ENCODE assay signal across 13 cellular contexts in the genomic region with DNA sequence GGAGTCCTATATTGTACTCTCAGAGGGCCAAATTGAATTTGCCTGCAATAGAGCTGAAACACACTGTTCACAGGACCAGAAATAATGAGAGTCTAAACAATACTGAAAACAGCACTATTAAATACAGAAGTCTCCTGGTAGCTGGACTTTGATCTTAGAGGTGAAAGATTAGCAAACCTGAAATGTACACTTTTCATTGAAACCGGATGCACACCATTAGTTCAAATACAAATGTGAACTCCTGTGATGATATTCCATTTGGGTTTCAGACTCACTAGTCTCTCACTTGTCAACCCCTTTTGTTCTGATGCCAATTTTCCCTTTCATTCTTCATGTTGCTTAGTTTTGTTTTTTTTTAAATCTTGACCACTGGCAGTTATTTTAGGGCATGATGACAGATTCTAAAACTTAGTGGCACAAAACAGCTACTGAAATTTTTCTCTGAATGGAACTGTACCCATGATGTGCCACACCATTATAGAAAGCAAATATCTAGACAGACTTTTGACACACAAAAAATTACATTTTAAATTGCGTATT. TPM values are rescaled to one million over a fixed set of nuclear protein-coding genes. Genes with fewer than 3 reads are reported as not detected.
A peak's percentile ranks its signal among the peaks of the same experiment; 100 is the strongest.
DNase-seq lines count a peak whose midpoint lies in the region; ATAC-seq and TF ChIP-seq lines count a peak whose summit lies in the region.
"Had no signal": no experiment of that assay in that cellular context is flagged by ENCODE, and none has a peak within 500 bp of the region (broad histone marks: within the 10 kb centered on the region; RNA-seq: fewer than 3 reads in every experiment).

No MANE protein-coding gene starts in this region.

- H3K27ac ChIP-seq in trophoblast cell (ENCODE audit: low read depth, low read length) = no peak overlapping the region
- H3K27ac ChIP-seq in WERI-Rb-1 = no peak overlapping the region
- no peak overlapping the region for H3K27ac ChIP-seq in Karpas-422 (ENCODE audit: low read length)
- H3K27ac ChIP-seq: Peyer's patch, prostate gland, suprapubic skin had no signal

- H4K91ac ChIP-seq in trophoblast cell (ENCODE audit: low read depth, low read length) = no peak overlapping the region

- H2AK5ac ChIP-seq in trophoblast cell (ENCODE audit: low read length) = no peak overlapping the region

- no peak overlapping the region for H2BK5ac ChIP-seq in trophoblast cell (ENCODE audit: low read depth, low read length, poor library complexity)

- H3K9ac ChIP-seq in endocrine pancreas (ENCODE audit: control insufficient read depth, insufficient read depth, low read length) (no peak overlapping the region), trophoblast cell (ENCODE audit: low read length) (no peak overlapping the region), Karpas-422 (ENCODE audit: low read length) (no peak overlapping the region)

- no peak overlapping the region for H4K12ac ChIP-seq in trophoblast cell (ENCODE audit: low read depth, low read length)

- no peak overlapping the region for H3K4ac ChIP-seq in trophoblast cell (ENCODE audit: low read depth, low read length)

- ATAC-seq in GM18858 (IDR thresholded peaks at IDR 0.05; ENCODE audit: unreplicated experiment) (peak; percentile 83), GM21390 (IDR thresholded peaks at IDR 0.05; ENCODE audit: unreplicated experiment) (peak; percentile 87), HG03060 (IDR thresholded peaks at IDR 0.05; ENCODE audit: low read depth, unreplicated experiment) (peak; percentile 88)

- H3K9me2 ChIP-seq in Karpas-422 (replicated peaks; ENCODE audit: insufficient read depth, low read length) = no peaks in the 10 kb centered on the region

- no peak overlapping the region for H2BK12ac ChIP-seq in trophoblast cell (ENCODE audit: low read length)

- DNase-seq in trophoblast cell (no peak), WERI-Rb-1 (no peak), amygdala (lab: John Stamatoyannopoulos, UW) (no peak), Karpas-422 (no peak)
- DNase-seq: NCI-H2081 treated with DMSO at 0.1 percent for 48 hours; Peyer's patch; stimulated activated CD4-positive, alpha-beta T cell treated with anti-CD3 and anti-CD28 coated beads, Interleukin-2, amount 100 ng/mL, for 48 hours had no signal

- TF ChIP-seq CTCF in WERI-Rb-1 (IDR thresholded peaks at IDR 0.05; ENCODE audit: low read depth, low read length) = no peak

- H3K4me2 ChIP-seq in trophoblast cell (ENCODE audit: low read length) = no peak overlapping the region
- no peak overlapping the region for H3K4me2 ChIP-seq in Karpas-422 (ENCODE audit: low read depth, low read length, poor library complexity, severe bottlenecking)

- H4K20me1 ChIP-seq in Karpas-422 (ENCODE audit: insufficient read depth, low read depth, low read length) = no peaks in the 10 kb centered on the region

- H3K14ac ChIP-seq in trophoblast cell (ENCODE audit: low read length) = no peak overlapping the region

- no peak overlapping the region for H3K23ac ChIP-seq in trophoblast cell (ENCODE audit: low read length)

- no peaks in the 10 kb centered on the region for H3K36me3 ChIP-seq in endocrine pancreas (ENCODE audit: control insufficient read depth, insufficient read depth, low read length)
- no peaks in the 10 kb centered on the region for H3K36me3 ChIP-seq in trophoblast cell (ENCODE audit: control insufficient read depth in 1 of 2, insufficient read depth in 2 of 2, low read length in 2 of 2)
- no peaks in the 10 kb centered on the region for H3K36me3 ChIP-seq in WERI-Rb-1
- H3K36me3 ChIP-seq in Karpas-422 (ENCODE audit: insufficient read depth, low read length) = no peaks in the 10 kb centered on the region
- H3K36me3 ChIP-seq: Peyer's patch, prostate gland, suprapubic skin had no signal

- no peak overlapping the region for H3K18ac ChIP-seq in trophoblast cell (ENCODE audit: low read length)

- no CpG with 5 or more reads among the region's 2 CpGs for WGBS in trophoblast cell (ENCODE audit: extremely low coverage, insufficient coverage, insufficient read length)

- no peaks in the 10 kb centered on the region for H3K9me3 ChIP-seq in endocrine pancreas (ENCODE audit: control insufficient read depth, low read length)
- H3K9me3 ChIP-seq in trophoblast cell (ENCODE audit: insufficient read depth, low read depth, low read length) = peaks cover 2% of the 10 kb centered on the region
- no peaks in the 10 kb centered on the region for H3K9me3 ChIP-seq in WERI-Rb-1 (ENCODE audit: severe bottlenecking)
- H3K9me3 ChIP-seq in Karpas-422 (ENCODE audit: low read length) = no peaks in the 10 kb centered on the region
- H3K9me3 ChIP-seq: Peyer's patch, prostate gland, suprapubic skin had no signal

- no peak overlapping the region for H2AFZ ChIP-seq in trophoblast cell (ENCODE audit: insufficient read depth, low read length, poor library complexity)
- no peak overlapping the region for H2AFZ ChIP-seq in Karpas-422 (ENCODE audit: low read length)

- H3K27me3 ChIP-seq in endocrine pancreas (ENCODE audit: control insufficient read depth, insufficient read depth, low read length) (no peaks in the 10 kb centered on the region), trophoblast cell (ENCODE audit: insufficient read depth, low read length) (no peaks in the 10 kb centered on the region), WERI-Rb-1 (ENCODE audit: insufficient read depth, low read depth, severe bottlenecking) (no peaks in the 10 kb centered on the region), Karpas-422 (ENCODE audit: low read length) (no peaks in the 10 kb centered on the region)
- H3K27me3 ChIP-seq: Peyer's patch, suprapubic skin had no signal

- H3K79me2 ChIP-seq in trophoblast cell (ENCODE audit: control insufficient read depth, insufficient read depth, low read length, poor library complexity) (no peaks in the 10 kb centered on the region), Karpas-422 (ENCODE audit: low read length) (no peaks in the 10 kb centered on the region)

- H3K79me1 ChIP-seq in trophoblast cell (ENCODE audit: low read length) = no peaks in the 10 kb centered on the region

- H3K4me1 ChIP-seq in endocrine pancreas (ENCODE audit: control insufficient read depth, insufficient read depth, low read length) (peaks cover 19% of the 10 kb centered on the region), trophoblast cell (ENCODE audit: control insufficient read depth in 1 of 2, insufficient read depth in 2 of 2, low read length in 2 of 2) (no peaks in the 10 kb centered on the region), Karpas-422 (ENCODE audit: low read length) (no peaks in the 10 kb centered on the region)
- H3K4me1 ChIP-seq: prostate gland, suprapubic skin had no signal

- H3K4me3 ChIP-seq in endocrine pancreas (ENCODE audit: control insufficient read depth, insufficient read depth, low read length) (peak overlapping the region; percentile 20), trophoblast cell (ENCODE audit: low read depth, low read length) (no peak overlapping the region), WERI-Rb-1 (ENCODE audit: low read depth, low read length) (no peak overlapping the region), Karpas-422 (ENCODE audit: low read length) (no peak overlapping the region)
- H3K4me3 ChIP-seq: Peyer's patch, prostate gland, suprapubic skin had no signal

- H2BK120ac ChIP-seq in trophoblast cell (ENCODE audit: insufficient read depth, low read length, poor library complexity) = no peak overlapping the region

- H4K8ac ChIP-seq in trophoblast cell (ENCODE audit: low read depth, low read length) = no peak overlapping the region

RNA-seq across cellular contexts. Expression of a gene that starts 5.9 kb away (rescaled TPM):
- polyA plus RNA-seq in trophoblast cell (2013) = 0.57 and 0.70 TPM in 2 replicates
- 0.26 and 1.2 TPM in 2 replicates for total RNA-seq in Karpas-422 (2014; rRNA removed; shearing (Covaris generic); ENCODE audit: low replicate concordance)
